In genomic region chr11:45079943-45080719, GRCh38 we compare ENCODE assay signal across 10 cellular contexts.
DNase-seq lines count a peak whose midpoint lies in the region; ATAC-seq and TF ChIP-seq lines count a peak whose summit lies in the region.
"Had no signal": no experiment of that assay in that cellular context is flagged by ENCODE, and none has a peak within 500 bp of the region (broad histone marks: within the 10 kb centered on the region; RNA-seq: fewer than 3 reads in every experiment).

No MANE protein-coding gene starts in this region.

- H3K4me3 ChIP-seq in Peyer's patch (no peak overlapping the region), thyroid gland (replicated peaks in 1 of 3) (no peak overlapping the region)
- H3K4me3 ChIP-seq: A549, SJSA1 had no signal

- peak overlapping the region; percentile 16 to 59 (median 26) for H3K27ac ChIP-seq in Peyer's patch
- H3K27ac ChIP-seq in thyroid gland: no peak overlapping the region
- H3K27ac ChIP-seq: A549, SJSA1 had no signal

- DNase-seq in NCI-H2171 treated with DMSO at 0.1 percent for 48 hours (lab: John Stamatoyannopoulos, UW): peak; percentile 59
- DNase-seq in NCI-H2171 (lab: John Stamatoyannopoulos, UW): no peak
- peak in 2 of 3 donors; percentile 84 to 86 for DNase-seq in Peyer's patch
- DNase-seq in activated gamma-delta T cell treated with Interleukin-2 at 50 U/mL for 16 hours: peak; percentile 64
- DNase-seq in natural killer cell treated with Interleukin-12 subunit alpha and Interleukin-12 subunit beta and Interleukin-15 and Interleukin-18, amount 100 ng/mL, for 72 hours (ENCODE audit: low spot score): peak; percentile 84
- no peak for DNase-seq in thyroid gland
- DNase-seq in NCI-H2196 treated with DMSO at 0.1 percent for 48 hours (lab: John Stamatoyannopoulos, UW; ENCODE audit: unreplicated experiment): no peak
- DNase-seq in NCI-H1105 treated with DMSO at 0.1 percent for 48 hours (lab: John Stamatoyannopoulos, UW): no peak

- peak; percentile 88 to 92 for ATAC-seq in natural killer cell treated with Interleukin-12 subunit alpha and Interleukin-12 subunit beta and Interleukin-15 and Interleukin-18, amount 100 ng/mL, for 72 hours
- ATAC-seq: A549 had no signal

- peaks cover 5% of the 10 kb centered on the region for H3K36me3 Mint-ChIP-seq in natural killer cell treated with Interleukin-12 subunit alpha and Interleukin-12 subunit beta and Interleukin-15 and Interleukin-18, amount 100 ng/mL, for 72 hours

- TF ChIP-seq CTCF in Peyer's patch (IDR thresholded peaks at IDR 0.05): no peak
- no peak for TF ChIP-seq CTCF in thyroid gland (IDR thresholded peaks at IDR 0.05)

- peak overlapping the region; percentile 78 for H3K4me3 Mint-ChIP-seq in natural killer cell treated with Interleukin-12 subunit alpha and Interleukin-12 subunit beta and Interleukin-15 and Interleukin-18, amount 100 ng/mL, for 72 hours

- peaks cover 0 to 18% of the 10 kb centered on the region in 2 donors for H3K27me3 Mint-ChIP-seq in natural killer cell treated with Interleukin-12 subunit alpha and Interleukin-12 subunit beta and Interleukin-15 and Interleukin-18, amount 100 ng/mL, for 72 hours

- H3K36me3 ChIP-seq in Peyer's patch: no peaks in the 10 kb centered on the region
- no peaks in the 10 kb centered on the region for H3K36me3 ChIP-seq in thyroid gland
- H3K36me3 ChIP-seq: SJSA1 had no signal

- H3K27me3 ChIP-seq in Peyer's patch: no peaks in the 10 kb centered on the region
- H3K27me3 ChIP-seq in thyroid gland: no peaks in the 10 kb centered on the region

- H3K4me1 ChIP-seq in Peyer's patch (peaks cover 0 to 21% (median 13%) of the 10 kb centered on the region in 4 donors), thyroid gland (peaks cover 0 to 9% of the 10 kb centered on the region in 2 donors)
- H3K4me1 ChIP-seq: A549 had no signal

- 75 to 77% methylated on average over 12 of the region's 16 CpGs for WGBS in thyroid gland, 2 donors

- no peaks in the 10 kb centered on the region for H3K9me3 Mint-ChIP-seq in natural killer cell treated with Interleukin-12 subunit alpha and Interleukin-12 subunit beta and Interleukin-15 and Interleukin-18, amount 100 ng/mL, for 72 hours

- H3K4me1 Mint-ChIP-seq in natural killer cell treated with Interleukin-12 subunit alpha and Interleukin-12 subunit beta and Interleukin-15 and Interleukin-18, amount 100 ng/mL, for 72 hours (ENCODE audit: low read depth in 2 of 2): peaks cover 51 to 63% of the 10 kb centered on the region in 2 donors

- H3K9me3 ChIP-seq in Peyer's patch: no peaks in the 10 kb centered on the region
- no peaks in the 10 kb centered on the region for H3K9me3 ChIP-seq in thyroid gland
- H3K9me3 ChIP-seq: A549, SJSA1 had no signal

- TF ChIP-seq POLR2A in Peyer's patch (IDR thresholded peaks at IDR 0.05): no peak
- TF ChIP-seq POLR2A in thyroid gland (IDR thresholded peaks at IDR 0.05): no peak

- intact Hi-C loops in thyroid gland (cut with DNase I): no loop called here

- peak overlapping the region; percentile 73 to 82 for H3K27ac Mint-ChIP-seq in natural killer cell treated with Interleukin-12 subunit alpha and Interleukin-12 subunit beta and Interleukin-15 and Interleukin-18, amount 100 ng/mL, for 72 hours

Comparison
In these comparisons a context has a peak if more than half of its experiments do, and no peak if none do; other contexts are left out.
1. DNase-seq: peak in NCI-H2171 treated with DMSO at 0.1 percent for 48 hours (single experiment), Peyer's patch (2 of 3), activated gamma-delta T cell treated with Interleukin-2 at 50 U/mL for 16 hours (single experiment) and natural killer cell treated with Interleukin-12 subunit alpha and Interleukin-12 subunit beta and Interleukin-15 and Interleukin-18, amount 100 ng/mL, for 72 hours (single experiment); none in NCI-H2171 (single experiment), thyroid gland (0 of 2), NCI-H2196 treated with DMSO at 0.1 percent for 48 hours (single experiment) and NCI-H1105 treated with DMSO at 0.1 percent for 48 hours (single experiment).
2. H3K27ac ChIP-seq: peak in Peyer's patch (4 of 4); none in thyroid gland (0 of 3).